ENCODE assay signal across 2 cellular contexts in the genomic region with DNA sequence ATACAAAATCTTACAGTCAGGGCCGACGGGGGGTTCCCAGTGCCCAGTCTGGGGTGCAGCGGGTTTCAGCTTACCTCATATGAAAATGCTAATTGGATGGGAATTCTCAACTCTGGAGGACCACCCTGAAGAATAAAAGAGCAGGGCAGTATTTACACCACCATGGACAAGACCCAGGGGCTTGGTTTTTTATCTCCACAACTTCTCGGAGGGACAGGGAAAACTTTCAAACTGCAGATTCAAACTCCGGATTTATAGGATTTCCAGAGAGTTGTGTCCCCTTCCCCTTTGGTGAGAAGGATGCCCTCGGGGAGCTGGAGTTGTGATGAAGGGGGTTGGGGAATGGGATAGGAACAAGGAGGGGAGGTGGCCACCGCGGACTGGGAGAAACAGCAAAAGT.
TF ChIP-seq lines count a peak whose summit lies in the region.

No MANE protein-coding gene starts in this region.

TF ChIP-seq in SK-N-SH, 30 proteins besides CTCF, POLR2A, EP300 and RAD21:
- TF ChIP-seq, protein P1, sequence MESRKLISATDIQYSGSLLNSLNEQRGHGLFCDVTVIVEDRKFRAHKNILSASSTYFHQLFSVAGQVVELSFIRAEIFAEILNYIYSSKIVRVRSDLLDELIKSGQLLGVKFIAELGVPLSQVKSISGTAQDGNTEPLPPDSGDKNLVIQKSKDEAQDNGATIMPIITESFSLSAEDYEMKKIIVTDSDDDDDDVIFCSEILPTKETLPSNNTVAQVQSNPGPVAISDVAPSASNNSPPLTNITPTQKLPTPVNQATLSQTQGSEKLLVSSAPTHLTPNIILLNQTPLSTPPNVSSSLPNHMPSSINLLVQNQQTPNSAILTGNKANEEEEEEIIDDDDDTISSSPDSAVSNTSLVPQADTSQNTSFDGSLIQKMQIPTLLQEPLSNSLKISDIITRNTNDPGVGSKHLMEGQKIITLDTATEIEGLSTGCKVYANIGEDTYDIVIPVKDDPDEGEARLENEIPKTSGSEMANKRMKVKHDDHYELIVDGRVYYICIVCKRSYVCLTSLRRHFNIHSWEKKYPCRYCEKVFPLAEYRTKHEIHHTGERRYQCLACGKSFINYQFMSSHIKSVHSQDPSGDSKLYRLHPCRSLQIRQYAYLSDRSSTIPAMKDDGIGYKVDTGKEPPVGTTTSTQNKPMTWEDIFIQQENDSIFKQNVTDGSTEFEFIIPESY (IDR thresholded peaks at IDR 0.05; ENCODE audit: borderline replicate concordance, low read depth), result no peak
- TF ChIP-seq FOSL2 (IDR thresholded peaks at IDR 0.05; ENCODE audit: borderline replicate concordance, low read depth), result no peak
- no peak for TF ChIP-seq SIN3A (IDR thresholded peaks at IDR 0.05; ENCODE audit: borderline replicate concordance, low read depth, low read length)
- no peak for TF ChIP-seq JUND (IDR thresholded peaks at IDR 0.05)
- no peak for TF ChIP-seq RXRA (IDR thresholded peaks at IDR 0.05; ENCODE audit: borderline replicate concordance, low read depth)
- TF ChIP-seq TAF1 (IDR thresholded peaks at IDR 0.05; ENCODE audit: borderline replicate concordance, low read depth, low read length), result no peak
- TF ChIP-seq, protein P2, sequence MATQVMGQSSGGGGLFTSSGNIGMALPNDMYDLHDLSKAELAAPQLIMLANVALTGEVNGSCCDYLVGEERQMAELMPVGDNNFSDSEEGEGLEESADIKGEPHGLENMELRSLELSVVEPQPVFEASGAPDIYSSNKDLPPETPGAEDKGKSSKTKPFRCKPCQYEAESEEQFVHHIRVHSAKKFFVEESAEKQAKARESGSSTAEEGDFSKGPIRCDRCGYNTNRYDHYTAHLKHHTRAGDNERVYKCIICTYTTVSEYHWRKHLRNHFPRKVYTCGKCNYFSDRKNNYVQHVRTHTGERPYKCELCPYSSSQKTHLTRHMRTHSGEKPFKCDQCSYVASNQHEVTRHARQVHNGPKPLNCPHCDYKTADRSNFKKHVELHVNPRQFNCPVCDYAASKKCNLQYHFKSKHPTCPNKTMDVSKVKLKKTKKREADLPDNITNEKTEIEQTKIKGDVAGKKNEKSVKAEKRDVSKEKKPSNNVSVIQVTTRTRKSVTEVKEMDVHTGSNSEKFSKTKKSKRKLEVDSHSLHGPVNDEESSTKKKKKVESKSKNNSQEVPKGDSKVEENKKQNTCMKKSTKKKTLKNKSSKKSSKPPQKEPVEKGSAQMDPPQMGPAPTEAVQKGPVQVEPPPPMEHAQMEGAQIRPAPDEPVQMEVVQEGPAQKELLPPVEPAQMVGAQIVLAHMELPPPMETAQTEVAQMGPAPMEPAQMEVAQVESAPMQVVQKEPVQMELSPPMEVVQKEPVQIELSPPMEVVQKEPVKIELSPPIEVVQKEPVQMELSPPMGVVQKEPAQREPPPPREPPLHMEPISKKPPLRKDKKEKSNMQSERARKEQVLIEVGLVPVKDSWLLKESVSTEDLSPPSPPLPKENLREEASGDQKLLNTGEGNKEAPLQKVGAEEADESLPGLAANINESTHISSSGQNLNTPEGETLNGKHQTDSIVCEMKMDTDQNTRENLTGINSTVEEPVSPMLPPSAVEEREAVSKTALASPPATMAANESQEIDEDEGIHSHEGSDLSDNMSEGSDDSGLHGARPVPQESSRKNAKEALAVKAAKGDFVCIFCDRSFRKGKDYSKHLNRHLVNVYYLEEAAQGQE (IDR thresholded peaks at IDR 0.05; ENCODE audit: low read depth, low read length), result peak; percentile 68; the same call in 1 of the 2 replicates

TF ChIP-seq in SK-N-SH treated with all-trans-retinoic acid at 6 μM for 48 hours, 23 proteins besides CTCF, POLR2A, EP300 and RAD21 (continued from another document):
- TF ChIP-seq, protein P3, sequence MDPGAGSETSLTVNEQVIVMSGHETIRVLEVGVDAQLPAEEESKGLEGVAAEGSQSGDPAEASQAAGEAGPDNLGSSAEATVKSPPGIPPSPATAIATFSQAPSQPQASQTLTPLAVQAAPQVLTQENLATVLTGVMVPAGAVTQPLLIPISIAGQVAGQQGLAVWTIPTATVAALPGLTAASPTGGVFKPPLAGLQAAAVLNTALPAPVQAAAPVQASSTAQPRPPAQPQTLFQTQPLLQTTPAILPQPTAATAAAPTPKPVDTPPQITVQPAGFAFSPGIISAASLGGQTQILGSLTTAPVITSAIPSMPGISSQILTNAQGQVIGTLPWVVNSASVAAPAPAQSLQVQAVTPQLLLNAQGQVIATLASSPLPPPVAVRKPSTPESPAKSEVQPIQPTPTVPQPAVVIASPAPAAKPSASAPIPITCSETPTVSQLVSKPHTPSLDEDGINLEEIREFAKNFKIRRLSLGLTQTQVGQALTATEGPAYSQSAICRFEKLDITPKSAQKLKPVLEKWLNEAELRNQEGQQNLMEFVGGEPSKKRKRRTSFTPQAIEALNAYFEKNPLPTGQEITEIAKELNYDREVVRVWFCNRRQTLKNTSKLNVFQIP (CRISPR knock-in tag; IDR thresholded peaks at IDR 0.05; ENCODE audit: borderline replicate concordance, low read depth), result no peak
- TF ChIP-seq ISL1 (CRISPR knock-in tag; IDR thresholded peaks at IDR 0.05) (no peak), BACH2 (CRISPR knock-in tag; IDR thresholded peaks at IDR 0.05; ENCODE audit: borderline replicate concordance) (no peak), CSDC2 (CRISPR knock-in tag; IDR thresholded peaks at IDR 0.05) (no peak), ZNF70 (CRISPR knock-in tag; IDR thresholded peaks at IDR 0.05) (no peak), ESRRG (CRISPR knock-in tag; IDR thresholded peaks at IDR 0.05) (no peak)
